In genomic region chr5:137695651-137696428, GRCh38 we compare ENCODE assay signal across 9 cellular contexts. TPM values are rescaled to one million over a fixed set of nuclear protein-coding genes. Genes with fewer than 3 reads are reported as not detected.
DNase-seq lines count a peak whose midpoint lies in the region; ATAC-seq lines count a peak whose summit lies in the region.
"Had no signal": no experiment of that assay in that cellular context is flagged by ENCODE, and none has a peak within 500 bp of the region (broad histone marks: within the 10 kb centered on the region; RNA-seq: fewer than 3 reads in every experiment).

No MANE protein-coding gene starts in this region.

- 69% methylated on average over 3 of the region's 4 CpGs for WGBS in mesenchymal stem cell

- no peak overlapping the region for H2BK15ac ChIP-seq in mesenchymal stem cell (ENCODE audit: low read depth, poor library complexity, severe bottlenecking)

- H3K36me3 ChIP-seq in mesenchymal stem cell (ENCODE audit: control insufficient read depth in 1 of 2, insufficient read depth in 2 of 2, low read depth in 1 of 2, low read length in 2 of 2) = peaks cover 3 to 5% of the 10 kb centered on the region in 2 experiments

- H3K4me2 ChIP-seq in mesenchymal stem cell (ENCODE audit: low read length, poor library complexity, severe bottlenecking) = no peak overlapping the region

- intact Hi-C loops in activated CD4-positive, alpha-beta T cell treated with anti-CD3 and anti-CD28 coated beads for 36 hours (cut with DNase I, micrococcal nuclease) = loop anchor here (1.0 to 5.0 kb wide), 5 partner anchors 34 to 193 kb away; partner anchors contain the start of genes HNRNPA0 (in 1 of the 2) and PKD2L2 (in 1 of the 2)

- no peak overlapping the region for H4K91ac ChIP-seq in mesenchymal stem cell (ENCODE audit: low read length)

- no peak overlapping the region for H3K23ac ChIP-seq in mesenchymal stem cell (ENCODE audit: low read length in 2 of 2)

- POLR2A ChIA-PET in activated CD4-positive, alpha-beta T cell treated with anti-CD3 and anti-CD28 coated beads for 36 hours (lab: Charles Lee) = interaction anchor here (1.0 to 1.2 kb wide), 2 partner anchors 40 to 47 kb away, joined by 5 read pairs; partner anchors contain the start of gene KLHL3

- H3K9me3 Mint-ChIP-seq in activated CD4-positive, alpha-beta T cell treated with anti-CD3 and anti-CD28 coated beads for 36 hours (ENCODE audit: low read depth) = no peaks in the 10 kb centered on the region
- H3K9me3 Mint-ChIP-seq in effector memory CD8-positive, alpha-beta T cell = no peaks in the 10 kb centered on the region
- no peaks in the 10 kb centered on the region for H3K9me3 Mint-ChIP-seq in stimulated activated effector memory CD8-positive, alpha-beta T cell treated with anti-CD3 and anti-CD28 coated beads, Interleukin-12 subunit alpha, Interleukin-12 subunit beta, amount 100 ng/mL, for 72 hours

- H2BK5ac ChIP-seq in mesenchymal stem cell (ENCODE audit: low read depth, low read length, poor library complexity, severe bottlenecking) = no peak overlapping the region

- H4K8ac ChIP-seq in mesenchymal stem cell (ENCODE audit: low read length) = no peak overlapping the region

- CTCF ChIA-PET in activated CD4-positive, alpha-beta T cell treated with anti-CD3 and anti-CD28 coated beads for 36 hours (lab: Charles Lee) = interaction anchor here (0.5 to 4.8 kb wide), 11 partner anchors 12 to 461 kb away, joined by 3 to 30 read pairs (median 5); partner anchors contain the start of gene KLHL3

- H3K27ac Mint-ChIP-seq in activated CD4-positive, alpha-beta T cell treated with anti-CD3 and anti-CD28 coated beads for 36 hours = peak overlapping the region; percentile 89
- H3K27ac Mint-ChIP-seq in effector memory CD8-positive, alpha-beta T cell = peak overlapping the region in 1 of 2 donors; percentile 75
- peak overlapping the region; percentile 84 for H3K27ac Mint-ChIP-seq in stimulated activated effector memory CD8-positive, alpha-beta T cell treated with anti-CD3 and anti-CD28 coated beads, Interleukin-12 subunit alpha, Interleukin-12 subunit beta, amount 100 ng/mL, for 72 hours

- peak; percentile 75 for ATAC-seq in activated CD4-positive, alpha-beta T cell treated with anti-CD3 and anti-CD28 coated beads for 36 hours
- peak; percentile 61 for ATAC-seq in effector memory CD8-positive, alpha-beta T cell (replicated peaks)
- peak; percentile 55 for ATAC-seq in stimulated activated effector memory CD8-positive, alpha-beta T cell treated with anti-CD3 and anti-CD28 coated beads, Interleukin-12 subunit alpha, Interleukin-12 subunit beta, amount 100 ng/mL, for 72 hours

- H3K27ac ChIP-seq in mesenchymal stem cell (ENCODE audit: low read length, poor library complexity, severe bottlenecking) = no peak overlapping the region

- H3K18ac ChIP-seq in mesenchymal stem cell (ENCODE audit: low read depth in 1 of 2, low read length in 2 of 2) = no peak overlapping the region

- H3K4me3 ChIP-seq in mesenchymal stem cell (ENCODE audit: insufficient read depth in 1 of 2, low read depth in 1 of 2, low read length in 2 of 2) = no peak overlapping the region

- H3K79me1 ChIP-seq in mesenchymal stem cell (replicated peaks; ENCODE audit: low read length, poor library complexity, severe bottlenecking) = no peaks in the 10 kb centered on the region

- H3K36me3 Mint-ChIP-seq in activated CD4-positive, alpha-beta T cell treated with anti-CD3 and anti-CD28 coated beads for 36 hours (ENCODE audit: low read depth) = peaks cover 18% of the 10 kb centered on the region
- H3K36me3 Mint-ChIP-seq in effector memory CD8-positive, alpha-beta T cell (ENCODE audit: insufficient read depth) = peaks cover 3% of the 10 kb centered on the region
- H3K36me3 Mint-ChIP-seq in stimulated activated effector memory CD8-positive, alpha-beta T cell treated with anti-CD3 and anti-CD28 coated beads, Interleukin-12 subunit alpha, Interleukin-12 subunit beta, amount 100 ng/mL, for 72 hours = no peaks in the 10 kb centered on the region

- no peaks in the 10 kb centered on the region for H3K9me3 ChIP-seq in mesenchymal stem cell (ENCODE audit: control insufficient read depth, low read length)

- H3K4me3 Mint-ChIP-seq in activated CD4-positive, alpha-beta T cell treated with anti-CD3 and anti-CD28 coated beads for 36 hours = peak overlapping the region; percentile 40
- H3K4me3 Mint-ChIP-seq in effector memory CD8-positive, alpha-beta T cell = peak overlapping the region; percentile 18 to 42
- H3K4me3 Mint-ChIP-seq in stimulated activated effector memory CD8-positive, alpha-beta T cell treated with anti-CD3 and anti-CD28 coated beads, Interleukin-12 subunit alpha, Interleukin-12 subunit beta, amount 100 ng/mL, for 72 hours = peak overlapping the region; percentile 54

- no peak overlapping the region for H2BK12ac ChIP-seq in mesenchymal stem cell (ENCODE audit: low read length in 2 of 2)

- H3K9ac ChIP-seq in mesenchymal stem cell (ENCODE audit: low read length) = no peak overlapping the region

- no peak overlapping the region for H2AK5ac ChIP-seq in mesenchymal stem cell (ENCODE audit: low read length, severe bottlenecking)

- H3K4ac ChIP-seq in mesenchymal stem cell (ENCODE audit: low read depth in 1 of 2, low read length in 2 of 2) = no peak overlapping the region

- no peaks in the 10 kb centered on the region for H3K27me3 ChIP-seq in mesenchymal stem cell (ENCODE audit: control insufficient read depth in 1 of 2, insufficient read depth in 1 of 2, low read length in 2 of 2)

- peaks cover 5% of the 10 kb centered on the region for H3K4me1 ChIP-seq in mesenchymal stem cell (ENCODE audit: control insufficient read depth, insufficient read depth, low read depth, low read length)

- H3K14ac ChIP-seq in mesenchymal stem cell (ENCODE audit: low read length in 2 of 2) = no peak overlapping the region

- DNase-seq in activated CD4-positive, alpha-beta T cell treated with anti-CD3 and anti-CD28 coated beads for 36 hours = peak; percentile 42
- DNase-seq in activated CD4-positive, alpha-beta T cell treated with anti-CD3 and anti-CD28 coated beads for 1 hour = no peak
- DNase-seq in T-helper 9 cell = peak; percentile 0
- no peak for DNase-seq in effector memory CD8-positive, alpha-beta T cell
- peak in 1 of 2 donors; percentile 52 for DNase-seq in stimulated activated effector memory CD8-positive, alpha-beta T cell treated with anti-CD3 and anti-CD28 coated beads, Interleukin-12 subunit alpha, Interleukin-12 subunit beta, amount 100 ng/mL, for 72 hours (ENCODE audit: low spot score in 2 of 2)
- no peak for DNase-seq in mesenchymal stem cell
- DNase-seq in hippocampal formation (lab: John Stamatoyannopoulos, UW) = no peak
- no peak for DNase-seq in HCEC 1CT
- DNase-seq: NCI-H2107 had no signal

- H2AFZ ChIP-seq in mesenchymal stem cell (ENCODE audit: low read depth, low read length) = no peak overlapping the region

- H3K27me3 Mint-ChIP-seq in activated CD4-positive, alpha-beta T cell treated with anti-CD3 and anti-CD28 coated beads for 36 hours = no peaks in the 10 kb centered on the region
- H3K27me3 Mint-ChIP-seq in effector memory CD8-positive, alpha-beta T cell = no peaks in the 10 kb centered on the region

- H2BK120ac ChIP-seq in mesenchymal stem cell (ENCODE audit: low read depth, low read length) = no peak overlapping the region

- H3K4me1 Mint-ChIP-seq in activated CD4-positive, alpha-beta T cell treated with anti-CD3 and anti-CD28 coated beads for 36 hours = peaks cover 51% of the 10 kb centered on the region
- H3K4me1 Mint-ChIP-seq in effector memory CD8-positive, alpha-beta T cell (ENCODE audit: low read depth in 2 of 2) = peaks cover 16% of the 10 kb centered on the region in 2 donors
- peaks cover 23% of the 10 kb centered on the region for H3K4me1 Mint-ChIP-seq in stimulated activated effector memory CD8-positive, alpha-beta T cell treated with anti-CD3 and anti-CD28 coated beads, Interleukin-12 subunit alpha, Interleukin-12 subunit beta, amount 100 ng/mL, for 72 hours

RNA-seq across cellular contexts. Expression of gene KLHL3, which starts 40.0 kb away (rescaled TPM):
- total RNA-seq in activated CD4-positive, alpha-beta T cell treated with anti-CD3 and anti-CD28 coated beads for 36 hours = 10 to 100 TPM in 1 of 2 experiments, 1 to 10 TPM in 1; 6.8 to 10.8 TPM
- 0.21 TPM for polyA plus RNA-seq in mesenchymal stem cell (2013, experiment 1 of 2)
- 0.21 TPM for polyA plus RNA-seq in mesenchymal stem cell (2013, experiment 2 of 2)

RNA-seq across cellular contexts. Expression of gene HNRNPA0, which starts 58.3 kb away (rescaled TPM):
- total RNA-seq in activated CD4-positive, alpha-beta T cell treated with anti-CD3 and anti-CD28 coated beads for 36 hours = 10 to 100 TPM; 18.9 to 32.1 TPM
- 22.9 TPM for polyA plus RNA-seq in mesenchymal stem cell (2013, experiment 1 of 2)
- 22.8 TPM for polyA plus RNA-seq in mesenchymal stem cell (2013, experiment 2 of 2)

Comparison
In these comparisons a context has a peak if more than half of its experiments do, and no peak if none do; other contexts are left out.
1. DNase-seq: peak in activated CD4-positive, alpha-beta T cell treated with anti-CD3 and anti-CD28 coated beads for 36 hours (single experiment) and T-helper 9 cell (single experiment); none in activated CD4-positive, alpha-beta T cell treated with anti-CD3 and anti-CD28 coated beads for 1 hour (single experiment), effector memory CD8-positive, alpha-beta T cell (0 of 3), mesenchymal stem cell (single experiment), hippocampal formation (0 of 2) and HCEC 1CT (single experiment).
2. Peak in every context shown above with its lines, with median percentiles within 50 percentile points of each other: ATAC-seq and H3K4me3 Mint-ChIP-seq.